ENCODE assay signal across 23 cellular contexts in the genomic region with DNA sequence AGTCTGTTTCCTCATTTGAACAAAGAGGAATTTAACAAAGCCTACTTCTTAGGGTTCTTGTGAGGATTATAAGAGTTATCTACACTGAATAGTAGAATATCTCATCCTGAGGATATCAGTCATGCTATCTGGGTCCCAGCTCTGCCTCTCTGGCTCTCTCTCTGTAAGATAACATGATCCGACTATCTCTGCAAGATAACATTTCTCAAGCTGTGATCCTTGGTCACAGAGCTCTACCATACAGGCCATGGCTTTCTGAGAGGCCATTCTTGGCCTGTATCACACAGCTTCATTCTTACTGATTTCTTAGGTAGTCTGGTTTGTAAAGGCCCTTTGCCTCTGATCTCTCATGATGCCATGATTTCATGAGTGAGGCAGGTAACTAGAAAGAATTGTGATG.
A peak's percentile ranks its signal among the peaks of the same experiment; 100 is the strongest.
DNase-seq lines count a peak whose midpoint lies in the region; FAIRE-seq and TF ChIP-seq lines count a peak whose summit lies in the region.
"Had no signal": no experiment of that assay in that cellular context is flagged by ENCODE, and none has a peak within 500 bp of the region (broad histone marks: within the 10 kb centered on the region; RNA-seq: fewer than 3 reads in every experiment).

No MANE protein-coding gene starts in this region.

- no peaks in the 10 kb centered on the region for H3K79me2 ChIP-seq in mammary epithelial cell (ENCODE audit: insufficient read depth, low read length)

- H3K27me3 Mint-ChIP-seq in MCF 10A (ENCODE audit: insufficient read depth, unreplicated experiment) = no peaks in the 10 kb centered on the region
- H3K27me3 Mint-ChIP-seq: CD4-positive, CD25-positive, alpha-beta regulatory T cell had no signal

- H3K9me3 Mint-ChIP-seq in MCF 10A (ENCODE audit: unreplicated experiment) = no peaks in the 10 kb centered on the region
- H3K9me3 Mint-ChIP-seq: CD8-positive, alpha-beta T cell had no signal

- H2AFZ ChIP-seq in mammary epithelial cell (ENCODE audit: low read depth, low read length) = peak overlapping the region; percentile 40
- H2AFZ ChIP-seq: GM23248 had no signal

- H3K27me3 ChIP-seq in mammary epithelial cell (ENCODE audit: insufficient read depth, low read length) (no peaks in the 10 kb centered on the region), tibial artery (no peaks in the 10 kb centered on the region)
- H3K27me3 ChIP-seq: BLaER1 had no signal

- WGBS in mammary epithelial cell (ENCODE audit: low coverage, missing lambda C conversion rate) = 88% methylated on average over 1 of the region's 1 CpG

- H3K4me3 ChIP-seq in mammary epithelial cell (replicated peaks in 1 of 3; ENCODE audit: insufficient read depth in 1 of 3, low read depth in 2 of 3, low read length in 3 of 3) (no peak overlapping the region), kidney (ENCODE audit: low read length in 2 of 2) (no peak overlapping the region), tibial artery (no peak overlapping the region)
- H3K4me3 ChIP-seq: BLaER1, GM12878, GM23248 had no signal

- FAIRE-seq in kidney (lab: Jason Lieb, UNC) = no peak
- FAIRE-seq: A204.1, GM12878, GM19239, H1 had no signal

- TF ChIP-seq CTCF in mammary epithelial cell (conservative IDR thresholded peaks at IDR 0.05 in 1 of 2, IDR thresholded peaks at IDR 0.05 in 1 of 2; ENCODE audit: extremely low read depth in 1 of 2, insufficient read depth in 1 of 2, low read depth in 1 of 2, low read length in 2 of 2) (no peak), MCF 10A (IDR thresholded peaks at IDR 0.05; ENCODE audit: unreplicated experiment) (no peak), kidney (IDR thresholded peaks at IDR 0.05; ENCODE audit: borderline replicate concordance, extremely low read depth, insufficient read depth) (no peak), tibial artery (IDR thresholded peaks at IDR 0.05) (no peak)

- H3K36me3 ChIP-seq in mammary epithelial cell (ENCODE audit: insufficient read depth, low read length) (no peaks in the 10 kb centered on the region), kidney (ENCODE audit: control insufficient read depth in 1 of 2, insufficient read depth in 2 of 2, low read length in 2 of 2) (no peaks in the 10 kb centered on the region), tibial artery (no peaks in the 10 kb centered on the region)
- H3K36me3 ChIP-seq: BLaER1 had no signal

- in situ Hi-C loops in mammary epithelial cell (cut with MboI; ENCODE audit: low sequenced_read_pairs in 2 of 2) = loop anchor here (10.0 to 25.0 kb wide), 3 partner anchors 73 to 333 kb away; partner anchors contain the start of gene TRABD2B (in 1 of the 2)

- H3K27ac ChIP-seq in mammary epithelial cell (ENCODE audit: insufficient read depth, low read depth, low read length) = no peak overlapping the region
- H3K27ac ChIP-seq in kidney (ENCODE audit: low read depth in 2 of 2, low read length in 2 of 2) = peak overlapping the region; percentile 28 to 60
- H3K27ac ChIP-seq in tibial artery = peak overlapping the region; percentile 45 to 66
- H3K27ac ChIP-seq: 22Rv1, BLaER1, C4-2B, GM23248 had no signal

- H3K9me3 ChIP-seq in mammary epithelial cell (replicated peaks; ENCODE audit: insufficient read depth, low read length) = no peaks in the 10 kb centered on the region
- H3K9me3 ChIP-seq in kidney (ENCODE audit: control insufficient read depth in 1 of 2, low read length in 2 of 2) = no peaks in the 10 kb centered on the region
- H3K9me3 ChIP-seq in tibial artery = no peaks in the 10 kb centered on the region
- H3K9me3 ChIP-seq: BLaER1, Caco-2 had no signal

- peaks cover 13% of the 10 kb centered on the region for H3K4me1 ChIP-seq in mammary epithelial cell (ENCODE audit: insufficient read depth, low read length)
- peaks cover 58 to 67% of the 10 kb centered on the region in 2 donors for H3K4me1 ChIP-seq in kidney (ENCODE audit: control insufficient read depth in 1 of 2, insufficient read depth in 1 of 2, low read depth in 1 of 2, low read length in 2 of 2)
- peaks cover 0 to 32% (median 19%) of the 10 kb centered on the region in 4 donors for H3K4me1 ChIP-seq in tibial artery

- H3K36me3 Mint-ChIP-seq in MCF 10A (ENCODE audit: insufficient read depth, unreplicated experiment) = peaks cover 11% of the 10 kb centered on the region
- H3K36me3 Mint-ChIP-seq: CD4-positive, CD25-positive, alpha-beta regulatory T cell; CD8-positive, alpha-beta T cell had no signal

- no peaks in the 10 kb centered on the region for H4K20me1 ChIP-seq in mammary epithelial cell (ENCODE audit: insufficient read depth, low read length)
- H4K20me1 ChIP-seq: BLaER1 had no signal

- intact Hi-C loops in mammary epithelial cell (cut with micrococcal nuclease) = loop anchor here (10.0 kb wide), 1 partner anchor 543 kb away; no protein-coding TSS in a partner anchor
- intact Hi-C loops in MCF 10A (cut with micrococcal nuclease) = no loop called here
- intact Hi-C loops in kidney (cut with DNase I) = no loop called here
- intact Hi-C loops in tibial artery (cut with DNase I; ENCODE audit: low total_unique reads) = no loop called here

- DNase-seq in mammary epithelial cell = no peak
- DNase-seq in MCF 10A (ENCODE audit: unreplicated experiment) = no peak
- DNase-seq in kidney = no peak
- peak in 1 of 2 donors; percentile 5 for DNase-seq in tibial artery
- DNase-seq in SIG-M5 treated with dmso at 0.1 percent for 504 hours (lab: John Stamatoyannopoulos, UW; ENCODE audit: unreplicated experiment) = no peak
- no peak for DNase-seq in NCI-H2081 (lab: John Stamatoyannopoulos, UW)
- DNase-seq: Caco-2; CD4-positive, CD25-positive, alpha-beta regulatory T cell; CD8-positive, alpha-beta T cell; DMS153; EL; GDM1; GM23248; H7; HCEC 1CT had no signal

- H3K27ac Mint-ChIP-seq in MCF 10A (ENCODE audit: low read depth, unreplicated experiment) = no peak overlapping the region
- H3K27ac Mint-ChIP-seq: B cell; CD4-positive, CD25-positive, alpha-beta regulatory T cell; CD8-positive, alpha-beta T cell had no signal

- dilution Hi-C loops in mammary epithelial cell (cut with HindIII; ENCODE audit: low sequenced_read_pairs) = loop anchor here (10.0 kb wide), 1 partner anchor 133 kb away; no protein-coding TSS in a partner anchor

- H3K4me1 Mint-ChIP-seq in MCF 10A (ENCODE audit: insufficient read depth, unreplicated experiment) = peaks cover 26% of the 10 kb centered on the region
- H3K4me1 Mint-ChIP-seq: B cell; CD4-positive, CD25-positive, alpha-beta regulatory T cell had no signal

- CTCF ChIA-PET in mammary epithelial cell (lab: Charles Lee; ENCODE audit: low non-redundant PET) (no interaction called here), MCF 10A (lab: Yijun Ruan, JAX) (interaction anchor here (0.5 to 2.5 kb wide), 7 partner anchors 14 to 342 kb away, joined by 3 to 13 read pairs (median 4); partner anchors contain the start of gene TRABD2B)

- H3K9ac ChIP-seq in mammary epithelial cell (ENCODE audit: insufficient read depth, low read length) (no peak overlapping the region), kidney (ENCODE audit: low read length in 2 of 2) (peak overlapping the region in 1 of 2 donors; percentile 7)
- H3K9ac ChIP-seq: BLaER1, GM23248 had no signal

- POLR2A ChIA-PET in MCF 10A (lab: Yijun Ruan, JAX) = no interaction called here

- H3K4me3 Mint-ChIP-seq in MCF 10A (ENCODE audit: unreplicated experiment) = no peak overlapping the region
- H3K4me3 Mint-ChIP-seq: B cell; CD4-positive, CD25-positive, alpha-beta regulatory T cell; CD8-positive, alpha-beta T cell had no signal

- BruUV-seq in mammary epithelial cell (replicated peaks; lab: Mats Ljungman, UMichigan) (no TSS peak), MCF 10A (replicated peaks; lab: Mats Ljungman, UMichigan) (no TSS peak)

- no peak overlapping the region for H3K4me2 ChIP-seq in mammary epithelial cell (ENCODE audit: insufficient read depth, low read depth, low read length)
- H3K4me2 ChIP-seq: BLaER1 had no signal
